ENCODE assay signal across 22 cellular contexts in genomic region chr18:37492952-37493351, GRCh38.
DNase-seq lines count a peak whose midpoint lies in the region; ATAC-seq, FAIRE-seq and TF ChIP-seq lines count a peak whose summit lies in the region.
"Had no signal": no experiment of that assay in that cellular context is flagged by ENCODE, and none has a peak within 500 bp of the region (broad histone marks: within the 10 kb centered on the region; RNA-seq: fewer than 3 reads in every experiment).

No MANE protein-coding gene starts in this region.

- DNase-seq in NCI-H69 (lab: John Stamatoyannopoulos, UW) (peak; percentile 36), H1 (ENCODE audit: low read depth in 1 of 2, low spot score in 2 of 2) (no peak), putamen (ENCODE audit: low spot score) (peak; percentile 49), foreskin fibroblast (no peak), SK-N-SH (no peak), substantia nigra (lab: John Stamatoyannopoulos, UW) (no peak)
- DNase-seq: 8988T; ACHN; Caco-2; Calu3; CD4-positive, alpha-beta T cell; CD8-positive, alpha-beta T cell; DMS79 treated with DMSO at 0.1 percent for 48 hours; GF-D8 had no signal

- no peaks in the 10 kb centered on the region for H3K23me2 ChIP-seq in H1 (ENCODE audit: low read depth, low read length)

- 93% methylated on average over 1 of the region's 1 CpG; no CpG with 5 or more reads in 1 of the 2 experiments for WGBS in H1 (ENCODE audit: extremely low coverage in 1 of 2, insufficient coverage in 1 of 2, insufficient read length in 1 of 2, insufficient replicate concordance in 2 of 2, low coverage in 1 of 2, low lambda C conversion rate in 2 of 2, missing lambda C conversion rate in 1 of 2), 2 experiments
- 22% methylated on average over 1 of the region's 1 CpG for WGBS in SK-N-SH (ENCODE audit: low lambda C conversion rate)
- 40% methylated on average over 1 of the region's 1 CpG for WGBS in gastroesophageal sphincter (ENCODE audit: low coverage in 1 of 2), 2 donors

- H3K23ac ChIP-seq in H1 (ENCODE audit: insufficient read length), result no peak overlapping the region

- H3K9ac ChIP-seq in H1 (replicated peaks in 1 of 4; ENCODE audit: extremely low read depth in 1 of 4, low read depth in 3 of 4, low read length in 3 of 4) (no peak overlapping the region), SK-N-SH (no peak overlapping the region)
- H3K9ac ChIP-seq: BLaER1 treated with 17β-estradiol and CSF1 and Interleukin-3, amounts not matched to agents 10 nM and 100 nM had no signal

- FAIRE-seq in H1 (lab: Jason Lieb, UNC), result no peak
- FAIRE-seq: A204.1, D721Med, G401.6, GM12891, GM19239 had no signal

- no peak overlapping the region for H4K5ac ChIP-seq in H1 (ENCODE audit: insufficient read length, low read depth, low read length)

- peaks cover 0 to 4% (median 1%) of the 10 kb centered on the region in 4 experiments; a peak in 4 of 7 replicates for H3K27me3 ChIP-seq in H1 (replicated peaks in 1 of 4; ENCODE audit: control insufficient read depth in 3 of 4, extremely low read depth in 1 of 4, insufficient read depth in 3 of 4, low read length in 3 of 4)
- H3K27me3 ChIP-seq in SK-N-SH (ENCODE audit: insufficient read depth), result no peaks in the 10 kb centered on the region
- H3K27me3 ChIP-seq in gastroesophageal sphincter, result peaks cover 52% of the 10 kb centered on the region
- H3K27me3 ChIP-seq: BLaER1 treated with 17β-estradiol and CSF1 and Interleukin-3, amounts not matched to agents 10 nM and 100 nM had no signal

- no peak overlapping the region for H4K91ac ChIP-seq in H1 (replicated peaks; ENCODE audit: insufficient read length, low read length)

- H3K4me1 ChIP-seq in H1 (replicated peaks in 1 of 4; ENCODE audit: control insufficient read depth in 3 of 4, insufficient read depth in 4 of 4, low read length in 3 of 4), result peaks cover 0 to 31% (median 11%) of the 10 kb centered on the region in 4 experiments; a peak in 6 of 7 replicates
- H3K4me1 ChIP-seq in SK-N-SH (ENCODE audit: control insufficient read depth in 1 of 2, insufficient read depth in 2 of 2, low read depth in 1 of 2, low read length in 1 of 2), result peaks cover 0 to 20% of the 10 kb centered on the region in 2 experiments; a peak in 1 of 4 replicates
- peaks cover 0 to 1% (median 0%) of the 10 kb centered on the region in 3 donors for H3K4me1 ChIP-seq in gastroesophageal sphincter
- H3K4me1 ChIP-seq: Caco-2 had no signal

- no peak overlapping the region for H4K8ac ChIP-seq in H1 (ENCODE audit: extremely low read depth, insufficient read depth, low read length)

- H2BK12ac ChIP-seq in H1 (ENCODE audit: low read depth, low read length), result no peak overlapping the region

- H3K9me3 ChIP-seq in H1 (ENCODE audit: insufficient read depth in 2 of 2, low read depth in 1 of 2, low read length in 1 of 2), result no peaks in the 10 kb centered on the region
- H3K9me3 ChIP-seq in SK-N-SH, result no peaks in the 10 kb centered on the region
- no peaks in the 10 kb centered on the region for H3K9me3 ChIP-seq in gastroesophageal sphincter
- H3K9me3 ChIP-seq: BLaER1 treated with 17β-estradiol and CSF1 and Interleukin-3, amounts not matched to agents 10 nM and 100 nM; Caco-2 had no signal

- no peaks in the 10 kb centered on the region for H3F3A ChIP-seq in SK-N-SH (replicated peaks; ENCODE audit: insufficient read depth)

- no peaks in the 10 kb centered on the region for H3K79me1 ChIP-seq in H1 (ENCODE audit: low read depth, low read length)

- no peak overlapping the region for H3K4ac ChIP-seq in H1 (replicated peaks; ENCODE audit: insufficient read length, low read depth, low read length)

- TF ChIP-seq RAD21 in H1 (IDR thresholded peaks at IDR 0.05 in 1 of 2, conservative IDR thresholded peaks at IDR 0.05 in 1 of 2; ENCODE audit: low read depth in 2 of 2, low read length in 2 of 2) (no peak), SK-N-SH (IDR thresholded peaks at IDR 0.05; ENCODE audit: low read length) (no peak)

- POLR2A ChIA-PET in H1 (lab: Charles Lee; ENCODE audit: partially characterized antibody) (no interaction called here), SK-N-SH (lab: Yijun Ruan, JAX) (no interaction called here)

- no peaks in the 10 kb centered on the region for H3K79me2 ChIP-seq in H1 (ENCODE audit: control insufficient read depth in 1 of 2, insufficient read depth in 2 of 2, low read length in 2 of 2)
- no peaks in the 10 kb centered on the region for H3K79me2 ChIP-seq in SK-N-SH (ENCODE audit: insufficient read depth)

- no peak overlapping the region for H2BK15ac ChIP-seq in H1 (ENCODE audit: low read length)

- TF ChIP-seq CTCF in H1 (IDR thresholded peaks at IDR 0.05; ENCODE audit: control extremely low read depth in 1 of 3, insufficient read depth in 1 of 3, low read depth in 1 of 3, low read length in 3 of 3), result no peak
- TF ChIP-seq CTCF in foreskin fibroblast (IDR thresholded peaks at IDR 0.05; ENCODE audit: low read depth, low read length), result no peak
- no peak for TF ChIP-seq CTCF in SK-N-SH (IDR thresholded peaks at IDR 0.05)
- TF ChIP-seq CTCF in gastroesophageal sphincter (IDR thresholded peaks at IDR 0.05), result no peak

- H2BK5ac ChIP-seq in H1 (ENCODE audit: low read depth, low read length), result no peak overlapping the region

- no peak overlapping the region for H2AFZ ChIP-seq in H1 (ENCODE audit: low read length)
- H2AFZ ChIP-seq in SK-N-SH (ENCODE audit: low read depth), result no peak overlapping the region

- TF ChIP-seq EP300 in H1 (IDR thresholded peaks at IDR 0.05; ENCODE audit: borderline replicate concordance in 1 of 2, low read depth in 2 of 2, low read length in 2 of 2) (no peak), SK-N-SH (IDR thresholded peaks at IDR 0.05; ENCODE audit: borderline replicate concordance in 1 of 2, low read depth in 1 of 2, low read length in 1 of 2) (no peak), gastroesophageal sphincter (IDR thresholded peaks at IDR 0.05) (no peak)

- H3K14ac ChIP-seq in H1 (ENCODE audit: insufficient read length), result no peak overlapping the region

- no peaks in the 10 kb centered on the region for H3K9me2 ChIP-seq in SK-N-SH

- TF ChIP-seq POLR2A in H1 (IDR thresholded peaks at IDR 0.05; ENCODE audit: control extremely low read depth in 1 of 2, low read depth in 2 of 2, low read length in 2 of 2) (no peak), gastroesophageal sphincter (IDR thresholded peaks at IDR 0.05) (no peak)

- no peak overlapping the region; the same call in 1 of the 2 replicates for H3K18ac ChIP-seq in H1 (ENCODE audit: extremely low read depth, low read length)

- H2BK20ac ChIP-seq in H1 (ENCODE audit: low read length), result peak overlapping the region; percentile 43; the same call in 1 of the 2 replicates

- H3K56ac ChIP-seq in H1 (replicated peaks; ENCODE audit: insufficient read length, low read depth, low read length), result no peak overlapping the region

- H3K27ac ChIP-seq in H1 (ENCODE audit: low read depth, low read length) (no peak overlapping the region), SK-N-SH (ENCODE audit: low read depth in 2 of 2, low read length in 1 of 2) (no peak overlapping the region), substantia nigra (ENCODE audit: low read depth, low read length, poor library complexity, severe bottlenecking) (no peak overlapping the region), gastroesophageal sphincter (no peak overlapping the region)
- H3K27ac ChIP-seq: BLaER1 treated with 17β-estradiol and CSF1 and Interleukin-3, amounts not matched to agents 10 nM and 100 nM; C4-2B had no signal

- H2BK120ac ChIP-seq in H1 (replicated peaks; ENCODE audit: low read depth, low read length), result no peak overlapping the region

- H3K4me3 ChIP-seq in H1 (ENCODE audit: extremely low read depth in 1 of 4, insufficient read depth in 2 of 4, low read depth in 3 of 4, low read length in 4 of 4) (no peak overlapping the region), foreskin fibroblast (ENCODE audit: low read depth in 1 of 2, low read length in 2 of 2) (no peak overlapping the region), SK-N-SH (ENCODE audit: low read depth in 2 of 2, low read length in 1 of 2) (no peak overlapping the region), gastroesophageal sphincter (no peak overlapping the region)
- H3K4me3 ChIP-seq: BLaER1 treated with 17β-estradiol and CSF1 and Interleukin-3, amounts not matched to agents 10 nM and 100 nM had no signal

- H2AK5ac ChIP-seq in H1 (ENCODE audit: low read depth, low read length), result no peak overlapping the region

- no peaks in the 10 kb centered on the region; a peak in 2 of 8 replicates for H3K36me3 ChIP-seq in H1 (ENCODE audit: control insufficient read depth in 2 of 4, insufficient read depth in 4 of 4, low read length in 3 of 4)
- H3K36me3 ChIP-seq in SK-N-SH (replicated peaks in 1 of 2; ENCODE audit: control insufficient read depth in 1 of 2, insufficient read depth in 2 of 2, low read length in 1 of 2), result no peaks in the 10 kb centered on the region
- H3K36me3 ChIP-seq in gastroesophageal sphincter, result no peaks in the 10 kb centered on the region
- H3K36me3 ChIP-seq: BLaER1 treated with 17β-estradiol and CSF1 and Interleukin-3, amounts not matched to agents 10 nM and 100 nM had no signal

- no peak for ATAC-seq in gastroesophageal sphincter
- ATAC-seq: CD8-positive, alpha-beta T cell had no signal

- H4K20me1 ChIP-seq in H1 (replicated peaks in 1 of 2; ENCODE audit: control insufficient read depth in 1 of 2, insufficient read depth in 2 of 2, low read length in 2 of 2) (no peaks in the 10 kb centered on the region), SK-N-SH (ENCODE audit: insufficient read depth) (no peaks in the 10 kb centered on the region)
- H4K20me1 ChIP-seq: BLaER1 treated with 17β-estradiol and CSF1 and Interleukin-3, amounts not matched to agents 10 nM and 100 nM had no signal

- CTCF ChIA-PET in H1 (lab: Charles Lee; ENCODE audit: partially characterized antibody), result interaction anchor here (0.6 to 5.6 kb wide), 13 partner anchors 8 to 199 kb away, joined by 3 to 34 read pairs (median 9); no protein-coding TSS in a partner anchor
- CTCF ChIA-PET in SK-N-SH (lab: Yijun Ruan, JAX), result no interaction called here

- H3K4me2 ChIP-seq in H1 (ENCODE audit: insufficient read depth in 1 of 2, low read depth in 2 of 2, low read length in 2 of 2) (no peak overlapping the region), SK-N-SH (no peak overlapping the region)
- H3K4me2 ChIP-seq: BLaER1 treated with 17β-estradiol and CSF1 and Interleukin-3, amounts not matched to agents 10 nM and 100 nM had no signal

TF ChIP-seq in H1, 55 proteins besides CTCF, POLR2A, EP300 and RAD21 (continues in another document):
- TF ChIP-seq SIRT6 (IDR thresholded peaks at IDR 0.05; ENCODE audit: low read length), result no peak
- TF ChIP-seq CTBP2 (IDR thresholded peaks at IDR 0.05; ENCODE audit: borderline replicate concordance, insufficient read depth, insufficient read length, low read length), result no peak
- no peak for TF ChIP-seq CBX5 (IDR thresholded peaks at IDR 0.05; ENCODE audit: low read depth, low read length)
- TF ChIP-seq TEAD4 (IDR thresholded peaks at IDR 0.05; ENCODE audit: low read depth, low read length), result no peak

Comparison
In these comparisons a context has a peak if more than half of its experiments do, and no peak if none do; other contexts are left out.
1. DNase-seq: peak in NCI-H69 (single experiment) and putamen (single experiment); none in H1 (0 of 2), foreskin fibroblast (0 of 2), SK-N-SH (single experiment) and substantia nigra (0 of 49).